9 cellular contexts compared by ENCODE assay signal in genomic region chr17:42122371-42123303, GRCh38. TPM values are rescaled to one million over a fixed set of nuclear protein-coding genes. Genes with fewer than 3 reads are reported as not detected.
A peak's percentile ranks its signal among the peaks of the same experiment; 100 is the strongest.
DNase-seq lines count a peak whose midpoint lies in the region; ATAC-seq, FAIRE-seq and TF ChIP-seq lines count a peak whose summit lies in the region.
"Had no signal": no experiment of that assay in that cellular context is flagged by ENCODE, and none has a peak within 500 bp of the region (broad histone marks: within the 10 kb centered on the region; RNA-seq: fewer than 3 reads in every experiment).

Gene HSPB9 (plus strand): TSS chr17:42122804. CDS start chr17:42122851, 47 bp downstream.

- dilution Hi-C loops in keratinocyte (cut with MboI; ENCODE audit: extremely low pct_ligation_motif_present, low sequenced_read_pairs), result no loop called here

- no peaks in the 10 kb centered on the region for H3K9me3 Mint-ChIP-seq in activated CD4-positive, alpha-beta T cell treated with anti-CD3 and anti-CD28 coated beads for 36 hours (ENCODE audit: low read depth)
- no peaks in the 10 kb centered on the region for H3K9me3 Mint-ChIP-seq in activated naive CD8-positive, alpha-beta T cell (ENCODE audit: low read depth)

- no peak within 1 kb of the TSS for H2AFZ ChIP-seq in keratinocyte (ENCODE audit: control insufficient read depth, low read length)

- no peak within 1 kb of the TSS for H3K27ac Mint-ChIP-seq in activated CD4-positive, alpha-beta T cell treated with anti-CD3 and anti-CD28 coated beads for 36 hours
- peak within 1 kb of the TSS; percentile 76 for H3K27ac Mint-ChIP-seq in activated naive CD8-positive, alpha-beta T cell

- no peaks in the 10 kb centered on the region for H3K9me3 ChIP-seq in keratinocyte (ENCODE audit: control insufficient read depth, low read depth, low read length)
- no peaks in the 10 kb centered on the region for H3K9me3 ChIP-seq in WERI-Rb-1 (ENCODE audit: severe bottlenecking)

- no peaks in the 10 kb centered on the region for H3K9me1 ChIP-seq in keratinocyte (ENCODE audit: control insufficient read depth, extremely low read depth, insufficient read depth, low read length)

- no peaks in the 10 kb centered on the region for H3K27me3 Mint-ChIP-seq in activated CD4-positive, alpha-beta T cell treated with anti-CD3 and anti-CD28 coated beads for 36 hours
- no peaks in the 10 kb centered on the region for H3K27me3 Mint-ChIP-seq in activated naive CD8-positive, alpha-beta T cell

- H3K4me1 Mint-ChIP-seq in activated CD4-positive, alpha-beta T cell treated with anti-CD3 and anti-CD28 coated beads for 36 hours, result peaks cover 23% of the 10 kb centered on the region
- H3K4me1 Mint-ChIP-seq in activated naive CD8-positive, alpha-beta T cell (ENCODE audit: low read depth), result peaks cover 16% of the 10 kb centered on the region

- H3K4me1 ChIP-seq in keratinocyte (ENCODE audit: control insufficient read depth, extremely low read depth, insufficient read depth, low read length), result peaks cover 23% of the 10 kb centered on the region

- no peaks in the 10 kb centered on the region for H4K20me1 ChIP-seq in keratinocyte (ENCODE audit: control insufficient read depth, extremely low read depth, insufficient read depth, low read length)

- FAIRE-seq in keratinocyte (lab: Jason Lieb, UNC), result peak; percentile 32

- peaks cover 28% of the 10 kb centered on the region for H3K36me3 Mint-ChIP-seq in activated CD4-positive, alpha-beta T cell treated with anti-CD3 and anti-CD28 coated beads for 36 hours (ENCODE audit: low read depth)
- peaks cover 3% of the 10 kb centered on the region for H3K36me3 Mint-ChIP-seq in activated naive CD8-positive, alpha-beta T cell

- H3K4me2 ChIP-seq in keratinocyte (ENCODE audit: control insufficient read depth, extremely low read depth, insufficient read depth, low read depth, low read length), result peak within 1 kb of the TSS; percentile 63

- DNase-seq in activated CD4-positive, alpha-beta T cell treated with anti-CD3 and anti-CD28 coated beads for 36 hours, result no peak
- no peak for DNase-seq in activated CD4-positive, alpha-beta T cell treated with anti-CD3 and anti-CD28 coated beads for 4 hours
- no peak for DNase-seq in keratinocyte (ENCODE audit: low read depth, low spot score)
- DNase-seq in substantia nigra (lab: John Stamatoyannopoulos, UW), result no peak
- no peak for DNase-seq in activated gamma-delta T cell treated with Interleukin-2 at 50 U/mL for 16 hours
- no peak for DNase-seq in WERI-Rb-1

- H3K4me3 ChIP-seq in keratinocyte (ENCODE audit: control insufficient read depth in 2 of 3, extremely low read depth in 1 of 3, insufficient read depth in 2 of 3, low read depth in 1 of 3, low read length in 3 of 3) (no peak within 1 kb of the TSS), WERI-Rb-1 (ENCODE audit: low read depth, low read length) (no peak within 1 kb of the TSS)

- POLR2A ChIA-PET in activated CD4-positive, alpha-beta T cell treated with anti-CD3 and anti-CD28 coated beads for 36 hours (lab: Charles Lee), result no interaction called here

- no peak for TF ChIP-seq CTCF in keratinocyte (optimal IDR thresholded peaks at IDR 0.05 in 1 of 3, IDR thresholded peaks at IDR 0.05 in 1 of 3, conservative IDR thresholded peaks at IDR 0.05 in 1 of 3; ENCODE audit: extremely low read depth in 1 of 3, insufficient read depth in 2 of 3, low read length in 3 of 3)
- no peak for TF ChIP-seq CTCF in WERI-Rb-1 (IDR thresholded peaks at IDR 0.05; ENCODE audit: low read depth, low read length)

- H3K9ac ChIP-seq in keratinocyte (ENCODE audit: control insufficient read depth, extremely low read depth, insufficient read depth, low read length), result no peak within 1 kb of the TSS

- H3K36me3 ChIP-seq in keratinocyte (ENCODE audit: control insufficient read depth in 2 of 2, extremely low read depth in 1 of 2, insufficient read depth in 2 of 2, low read length in 2 of 2) (peaks cover 11 to 18% of the 10 kb centered on the region in 2 experiments), WERI-Rb-1 (peaks cover 53% of the 10 kb centered on the region)

- H3K4me3 Mint-ChIP-seq in activated CD4-positive, alpha-beta T cell treated with anti-CD3 and anti-CD28 coated beads for 36 hours, result peak within 1 kb of the TSS; percentile 70
- peak within 1 kb of the TSS; percentile 83 for H3K4me3 Mint-ChIP-seq in activated naive CD8-positive, alpha-beta T cell

- H3K27me3 ChIP-seq in keratinocyte (ENCODE audit: control insufficient read depth, extremely low read depth, insufficient read depth, low read length) (no peaks in the 10 kb centered on the region), WERI-Rb-1 (ENCODE audit: insufficient read depth, low read depth, severe bottlenecking) (no peaks in the 10 kb centered on the region)

- CTCF ChIA-PET in activated CD4-positive, alpha-beta T cell treated with anti-CD3 and anti-CD28 coated beads for 36 hours (lab: Charles Lee), result interaction anchor here (0.6 to 1.0 kb wide), 4 partner anchors 39 to 1379 kb away, joined by 3 to 5 read pairs (median 4); no protein-coding TSS in a partner anchor

- peaks cover 3% of the 10 kb centered on the region for H3K79me2 ChIP-seq in keratinocyte (ENCODE audit: control insufficient read depth, insufficient read depth, low read length)

- H3K27ac ChIP-seq in keratinocyte (ENCODE audit: control insufficient read depth, insufficient read depth, low read length), result no peak within 1 kb of the TSS
- peak within 1 kb of the TSS; percentile 82 for H3K27ac ChIP-seq in substantia nigra (ENCODE audit: low read depth, low read length, poor library complexity, severe bottlenecking)
- H3K27ac ChIP-seq in WERI-Rb-1, result no peak within 1 kb of the TSS; the same call in 1 of the 2 replicates

- no peak for ATAC-seq in activated CD4-positive, alpha-beta T cell treated with anti-CD3 and anti-CD28 coated beads for 36 hours
- ATAC-seq in HG03159 (IDR thresholded peaks at IDR 0.05; ENCODE audit: unreplicated experiment), result no peak

- intact Hi-C loops in activated CD4-positive, alpha-beta T cell treated with anti-CD3 and anti-CD28 coated beads for 36 hours (cut with DNase I, micrococcal nuclease), result no loop called here

RNA-seq across cellular contexts. Expression of gene HSPB9, which starts in this region (rescaled TPM):
- under 1 TPM; 0.09 to 0.11 TPM for total RNA-seq in activated CD4-positive, alpha-beta T cell treated with anti-CD3 and anti-CD28 coated beads for 36 hours
- 0.03 TPM in 1 of 3 replicates, not detected in the others for polyA plus RNA-seq in keratinocyte
- polyA plus RNA-seq in keratinocyte (2011; ENCODE audit: low read depth), result not detected
- not detected in 2 replicates for polyA plus RNA-seq in keratinocyte (2011; cell fraction: cytosol; rRNA removed)
- not detected in 2 replicates for polyA plus RNA-seq in keratinocyte (2011; cell fraction: nucleus; rRNA removed)
- 0.16 and 0.18 TPM in 2 replicates for polyA plus RNA-seq in keratinocyte (2012; ENCODE audit: low replicate concordance)
- polyA minus RNA-seq in keratinocyte, result not detected in 3 replicates
- not detected for polyA minus RNA-seq in keratinocyte (2011; cell fraction: cytosol; rRNA and poly(A)+ RNA removed)
- not detected in 2 replicates for polyA minus RNA-seq in keratinocyte (2011; cell fraction: nucleus; rRNA and poly(A)+ RNA removed)
- total RNA-seq: myocyte had no signal
